ENCODE assay signal across 28 cellular contexts in genomic region chr1:196131691-196132090, GRCh38.
"Had no signal": no experiment of that assay in that cellular context is flagged by ENCODE, and none has a peak within 500 bp of the region (broad histone marks: within the 10 kb centered on the region; RNA-seq: fewer than 3 reads in every experiment).

No MANE protein-coding gene starts in this region.

- H3K4me3 ChIP-seq: colonic mucosa, coronary artery, dorsolateral prefrontal cortex, esophagus muscularis mucosa, esophagus squamous epithelium, gastrocnemius medialis, gastroesophageal sphincter, heart left ventricle, heart right ventricle had no signal

- FAIRE-seq: colon, endometrium, endothelial cell of umbilical vein, frontal cortex had no signal

- ATAC-seq: effector memory CD8-positive, alpha-beta T cell; esophagus mucosa; foreskin keratinocyte; gastrocnemius medialis; gastroesophageal sphincter; heart left ventricle; heart right ventricle had no signal

- H3K4me1 ChIP-seq: colonic mucosa, esophagus muscularis mucosa, esophagus squamous epithelium, foreskin keratinocyte, gastrocnemius medialis, gastroesophageal sphincter had no signal

- H3K36me3 ChIP-seq: colonic mucosa, esophagus muscularis mucosa, esophagus squamous epithelium, gastrocnemius medialis, gastroesophageal sphincter, heart left ventricle, heart right ventricle had no signal

- DNase-seq: colonic mucosa; cortex of kidney; dermis blood vessel endothelial cell; dorsolateral prefrontal cortex; effector CD4-positive, alpha-beta T cell; effector CD8-positive, alpha-beta T cell; effector memory CD4-positive, alpha-beta T cell; effector memory CD8-positive, alpha-beta T cell; endodermal cell; erythroblast; esophagus squamous epithelium; foreskin fibroblast; foreskin keratinocyte; foreskin melanocyte; gastrocnemius medialis; glutamatergic neuron; head of caudate nucleus; heart left ventricle; heart right ventricle had no signal

- H3K9me3 ChIP-seq: colonic mucosa, esophagus muscularis mucosa, esophagus squamous epithelium, gastrocnemius medialis, gastroesophageal sphincter, heart left ventricle, heart right ventricle had no signal

- H3K27ac ChIP-seq: colonic mucosa, coronary artery, dorsolateral prefrontal cortex, epithelial cell of prostate, esophagus muscularis mucosa, esophagus squamous epithelium, foreskin keratinocyte, gastrocnemius medialis, gastroesophageal sphincter, heart left ventricle, heart right ventricle had no signal

- H3K27me3 ChIP-seq: colonic mucosa, dorsolateral prefrontal cortex, esophagus muscularis mucosa, esophagus squamous epithelium, foreskin keratinocyte, gastrocnemius medialis, gastroesophageal sphincter, heart left ventricle, heart right ventricle had no signal
